Comparison of ENCODE assay signal across 12 cellular contexts in the genomic region with DNA sequence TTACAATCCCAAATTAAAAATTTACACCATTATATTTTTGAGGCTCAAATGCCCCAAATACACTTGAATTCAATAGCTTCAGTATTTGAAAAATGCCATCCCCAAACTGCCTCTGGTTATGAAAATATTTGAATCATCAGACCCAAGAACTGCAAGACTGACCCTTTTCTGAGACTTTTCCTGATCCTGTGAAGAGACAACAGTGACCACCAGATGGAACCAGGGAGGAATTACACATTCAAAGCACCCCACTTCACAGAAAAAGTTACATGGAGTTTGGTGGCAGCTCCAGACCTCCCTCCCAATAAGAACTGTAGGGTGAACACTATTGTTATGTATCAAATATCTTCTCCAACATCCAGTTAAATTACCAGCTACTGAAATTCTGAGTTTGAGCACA. TPM values are rescaled to one million over a fixed set of nuclear protein-coding genes. Genes with fewer than 3 reads are reported as not detected.
DNase-seq lines count a peak whose midpoint lies in the region; TF ChIP-seq lines count a peak whose summit lies in the region.
"Had no signal": no experiment of that assay in that cellular context is flagged by ENCODE, and none has a peak within 500 bp of the region (broad histone marks: within the 10 kb centered on the region; RNA-seq: fewer than 3 reads in every experiment).

No MANE protein-coding gene starts in this region.

- DNase-seq in A172 (ENCODE audit: low spot score) = peak; percentile 7
- peak; percentile 22 for DNase-seq in GM03348 (ENCODE audit: low spot score)
- peak; percentile 3 for DNase-seq in RPMI8226
- DNase-seq in fibroblast of villous mesenchyme (ENCODE audit: low read depth) = peak; percentile 21
- no peak for DNase-seq in pons (ENCODE audit: low spot score)
- no peak for DNase-seq in uterus
- DNase-seq in NCI-H1694 treated with DMSO at 0.1 percent for 48 hours (lab: John Stamatoyannopoulos, UW) = no peak
- no peak for DNase-seq in NCI-H2081 (lab: John Stamatoyannopoulos, UW)
- DNase-seq: activated CD8-positive, alpha-beta memory T cell treated with anti-CD3 and anti-CD28 coated beads, Interleukin-2, amount 50 U/mL, for 48 hours; left cardiac atrium; NCI-H146 had no signal

- H3K27ac ChIP-seq in uterus = no peak overlapping the region
- H3K27ac ChIP-seq: SK-N-MC had no signal

- H3K4me3 ChIP-seq in fibroblast of villous mesenchyme (ENCODE audit: low read depth, low read length) = no peak overlapping the region
- no peak overlapping the region for H3K4me3 ChIP-seq in uterus
- H3K4me3 ChIP-seq: SK-N-MC had no signal

- H3K36me3 ChIP-seq in uterus = no peaks in the 10 kb centered on the region

- intact Hi-C loops in uterus (cut with DNase I; ENCODE audit: low total_unique reads) = no loop called here

- no peaks in the 10 kb centered on the region for H3K27me3 ChIP-seq in uterus

- no peaks in the 10 kb centered on the region for H3K9me3 ChIP-seq in uterus

- no peak for TF ChIP-seq POLR2A in uterus (IDR thresholded peaks at IDR 0.05)

- no peaks in the 10 kb centered on the region for H3K4me1 ChIP-seq in uterus

- TF ChIP-seq CTCF in fibroblast of villous mesenchyme (IDR thresholded peaks at IDR 0.05; ENCODE audit: insufficient read depth, low read depth, low read length) (peak; percentile 58), uterus (IDR thresholded peaks at IDR 0.05) (no peak)

RNA-seq across cellular contexts. Expression of gene SCD5, which starts 44.0 kb away (rescaled TPM):
- 11.9 and 16.6 TPM in 2 replicates for total RNA-seq in A172 (2014; rRNA removed; shearing (Covaris generic))
- total RNA-seq in fibroblast of villous mesenchyme (2.3 and 6.9 TPM in 2 replicates), uterus (10 to 100 TPM in 2 of 4 donors, 1 to 10 TPM in 2; 4.1 to 30.3 (median 7.8) TPM)

RNA-seq across cellular contexts. Expression of gene SEC31A, which starts 48.4 kb away (rescaled TPM):
- total RNA-seq in A172 (2014; rRNA removed; shearing (Covaris generic)) = 146 and 150 TPM in 2 replicates
- total RNA-seq in fibroblast of villous mesenchyme = 381 and 523 TPM in 2 replicates
- total RNA-seq in uterus = 100 to 1,000 TPM; 117 to 458 (median 253) TPM

RNA-seq across cellular contexts. Expression of gene THAP9, which starts 57.9 kb away (rescaled TPM):
- 2.9 and 4.6 TPM in 2 replicates for total RNA-seq in A172 (2014; rRNA removed; shearing (Covaris generic))
- total RNA-seq in fibroblast of villous mesenchyme = 2.3 and 3.9 TPM in 2 replicates
- total RNA-seq in uterus = 10 to 100 TPM in 1 of 4 donors, 1 to 10 TPM in 3; 2.3 to 26.9 (median 6.5) TPM

Comparison
In these comparisons a context has a peak if more than half of its experiments do, and no peak if none do; other contexts are left out.
1. DNase-seq: peak in A172 (single experiment), GM03348 (single experiment), RPMI8226 (single experiment) and fibroblast of villous mesenchyme (single experiment); none in pons (single experiment), uterus (0 of 2), NCI-H1694 treated with DMSO at 0.1 percent for 48 hours (single experiment) and NCI-H2081 (0 of 2).